1 cellular context compared by ENCODE assay signal in genomic region chr7:157941210-157941609, GRCh38.
TF ChIP-seq lines count a peak whose summit lies in the region.

No MANE protein-coding gene starts in this region.

TF ChIP-seq in HepG2, 621 proteins besides CTCF, POLR2A, EP300 and RAD21 (continued from another document):
- TF ChIP-seq ZNF597 (CRISPR knock-in tag; IDR thresholded peaks at IDR 0.05) (no peak), BATF2 (CRISPR knock-in tag; IDR thresholded peaks at IDR 0.05) (no peak), NR3C1 (CRISPR knock-in tag; IDR thresholded peaks at IDR 0.05) (no peak), ZNF3 (CRISPR knock-in tag; IDR thresholded peaks at IDR 0.05) (no peak), STAT6 (CRISPR knock-in tag; IDR thresholded peaks at IDR 0.05; ENCODE audit: borderline replicate concordance) (no peak)
